Comparison of ENCODE assay signal across 2 cellular contexts in genomic region chr5:98968056-98968564, GRCh38.
TF ChIP-seq lines count a peak whose summit lies in the region.

No MANE protein-coding gene starts in this region.

TF ChIP-seq in IMR-90, 13 proteins besides CTCF, POLR2A, EP300 and RAD21:
- TF ChIP-seq ELK1 (IDR thresholded peaks at IDR 0.05; ENCODE audit: borderline replicate concordance, low read depth, low read length) (no peak), MAFK (IDR thresholded peaks at IDR 0.05; ENCODE audit: low read depth, low read length) (peak; percentile 95)

TF ChIP-seq in K562, 482 proteins besides CTCF, POLR2A, EP300 and RAD21:
- peak; percentile 93 for TF ChIP-seq MAFK (IDR thresholded peaks at IDR 0.05; ENCODE audit: low read length)
- TF ChIP-seq C11orf30 (IDR thresholded peaks at IDR 0.05; ENCODE audit: low read depth), result peak; percentile 90
- TF ChIP-seq CREB1 (IDR thresholded peaks at IDR 0.05), result no peak
- no peak for TF ChIP-seq CREB1 (CRISPR knock-in tag; IDR thresholded peaks at IDR 0.05)
- TF ChIP-seq TGIF2 (CRISPR knock-in tag; IDR thresholded peaks at IDR 0.05), result no peak
- TF ChIP-seq MAFF (IDR thresholded peaks at IDR 0.05; ENCODE audit: low read length), result peak; percentile 92
- no peak for TF ChIP-seq ARHGAP35 (IDR thresholded peaks at IDR 0.05; ENCODE audit: partially characterized antibody)
- peak; percentile 84 for TF ChIP-seq MAFG (tag; conservative IDR thresholded peaks at IDR 0.05)
- no peak for TF ChIP-seq SNAPC5 (CRISPR knock-in tag; IDR thresholded peaks at IDR 0.05)
- TF ChIP-seq RERE (CRISPR knock-in tag; IDR thresholded peaks at IDR 0.05; ENCODE audit: borderline replicate concordance), result no peak
- no peak for TF ChIP-seq ZNF780A (CRISPR knock-in tag; IDR thresholded peaks at IDR 0.05)
- no peak for TF ChIP-seq NFE2L1 (tag; IDR thresholded peaks at IDR 0.05; ENCODE audit: borderline replicate concordance, low read depth)
- TF ChIP-seq RBM39 (optimal IDR thresholded peaks at IDR 0.05; ENCODE audit: low read depth, low read length), result no peak
- no peak for TF ChIP-seq THRB (CRISPR knock-in tag; conservative IDR thresholded peaks at IDR 0.05)
- peak; percentile 96 for TF ChIP-seq ZNF316 (IDR thresholded peaks at IDR 0.05)
